Comparison of ENCODE assay signal across 8 cellular contexts in the genomic region with DNA sequence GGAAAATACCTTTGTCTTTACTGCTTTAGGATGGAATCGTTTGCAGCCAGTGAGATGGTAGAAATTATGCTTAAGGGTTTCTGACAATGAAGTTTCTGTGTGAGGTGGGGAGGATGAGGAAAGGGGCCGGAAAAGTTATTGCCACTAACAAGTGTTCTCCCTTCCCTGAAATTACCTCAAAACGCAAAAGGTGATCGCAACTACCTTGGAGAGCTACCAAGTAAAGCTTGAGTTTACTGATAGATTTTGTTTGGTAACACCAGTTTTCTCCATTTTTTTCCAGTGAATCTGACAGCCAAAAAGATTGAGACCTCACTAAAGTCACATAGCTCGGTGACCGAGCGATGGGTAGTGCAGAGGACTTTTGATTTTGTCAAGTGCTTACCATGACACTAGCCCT. TPM values are rescaled to one million over a fixed set of nuclear protein-coding genes. Genes with fewer than 3 reads are reported as not detected.
DNase-seq lines count a peak whose midpoint lies in the region; ATAC-seq and TF ChIP-seq lines count a peak whose summit lies in the region.

No MANE protein-coding gene starts in this region.

- H3K27me3 Mint-ChIP-seq in CD4-positive, alpha-beta memory T cell = no peaks in the 10 kb centered on the region
- no peaks in the 10 kb centered on the region for H3K27me3 Mint-ChIP-seq in IgD-negative memory B cell

- H3K27ac ChIP-seq in CD4-positive, alpha-beta memory T cell (ENCODE audit: low read depth, low read length) = no peak overlapping the region
- H3K27ac ChIP-seq in brain microvascular endothelial cell = no peak overlapping the region
- H3K27ac ChIP-seq in muscle layer of duodenum (ENCODE audit: low read length) = peak overlapping the region; percentile 32

- peak overlapping the region in 5 of 7 donors; percentile 76 to 93 (median 90) for H3K27ac Mint-ChIP-seq in CD4-positive, alpha-beta memory T cell
- H3K27ac Mint-ChIP-seq in IgD-negative memory B cell = peak overlapping the region in 2 of 3 donors; percentile 87

- TF ChIP-seq CTCF in brain microvascular endothelial cell (IDR thresholded peaks at IDR 0.05; ENCODE audit: low read depth, low read length, missing control alignments) = no peak

- peak overlapping the region in 1 of 2 donors; percentile 88 for H3K4me3 ChIP-seq in CD4-positive, alpha-beta memory T cell (ENCODE audit: low read length in 2 of 2)
- peak overlapping the region; percentile 75 for H3K4me3 ChIP-seq in brain microvascular endothelial cell (ENCODE audit: low read depth, low read length)
- H3K4me3 ChIP-seq in muscle layer of duodenum (ENCODE audit: low read depth in 1 of 2, low read length in 2 of 2) = peak overlapping the region; percentile 74 to 98

- CTCF ChIA-PET in CD4-positive, alpha-beta memory T cell (lab: Charles Lee; ENCODE audit: partially characterized antibody) = interaction anchor here (1.1 to 1.6 kb wide), 3 partner anchors 9 to 25 kb away, joined by 3 read pairs; no protein-coding TSS in a partner anchor

- H3K4me1 Mint-ChIP-seq in CD4-positive, alpha-beta memory T cell = peaks cover 16 to 48% (median 25%) of the 10 kb centered on the region in 4 donors
- H3K4me1 Mint-ChIP-seq in IgD-negative memory B cell = peaks cover 12 to 16% (median 13%) of the 10 kb centered on the region in 3 donors

- no peaks in the 10 kb centered on the region for H3K27me3 ChIP-seq in CD4-positive, alpha-beta memory T cell (ENCODE audit: insufficient read depth, low read length)
- no peaks in the 10 kb centered on the region for H3K27me3 ChIP-seq in brain microvascular endothelial cell (replicated peaks)
- no peaks in the 10 kb centered on the region for H3K27me3 ChIP-seq in muscle layer of duodenum (ENCODE audit: low read depth, low read length)

- POLR2A ChIA-PET in CD4-positive, alpha-beta memory T cell (lab: Charles Lee; ENCODE audit: partially characterized antibody) = interaction anchor here (1.0 to 3.6 kb wide), 4 partner anchors 14 to 1578 kb away, joined by 3 to 56 read pairs (median 3); a partner anchor contains a TSS

- no peaks in the 10 kb centered on the region for H3K9me3 Mint-ChIP-seq in CD4-positive, alpha-beta memory T cell
- H3K9me3 Mint-ChIP-seq in IgD-negative memory B cell = no peaks in the 10 kb centered on the region

- peaks cover 27% of the 10 kb centered on the region for H3K4me1 ChIP-seq in CD4-positive, alpha-beta memory T cell (ENCODE audit: insufficient read depth, low read length)
- peaks cover 7 to 22% of the 10 kb centered on the region in 2 donors for H3K4me1 ChIP-seq in muscle layer of duodenum (ENCODE audit: control insufficient read depth in 1 of 2, insufficient read depth in 2 of 2, low read length in 2 of 2)

- in situ Hi-C loops in brain microvascular endothelial cell (cut with HindIII; ENCODE audit: low pct_ligation_motif_present, low sequenced_read_pairs) = no loop called here

- H3K4me3 Mint-ChIP-seq in CD4-positive, alpha-beta memory T cell = peak overlapping the region; percentile 89 to 96 (median 92)
- H3K4me3 Mint-ChIP-seq in IgD-negative memory B cell = peak overlapping the region; percentile 87 to 96 (median 93)

- intact Hi-C loops in CD4-positive, alpha-beta memory T cell (cut with micrococcal nuclease) = no loop called here

- no peak for DNase-seq in CD4-positive, alpha-beta memory T cell
- DNase-seq in brain microvascular endothelial cell (no peak), anterior cingulate cortex (lab: John Stamatoyannopoulos, UW) (no peak), HK-2 (ENCODE audit: unreplicated experiment) (no peak), NCI-H82 (lab: John Stamatoyannopoulos, UW) (no peak)

- peaks cover 0 to 8% of the 10 kb centered on the region in 2 donors for H3K36me3 Mint-ChIP-seq in CD4-positive, alpha-beta memory T cell
- H3K36me3 Mint-ChIP-seq in IgD-negative memory B cell = no peaks in the 10 kb centered on the region

- H3K9me3 ChIP-seq in CD4-positive, alpha-beta memory T cell (ENCODE audit: control insufficient read depth in 1 of 2, low read length in 2 of 2) = no peaks in the 10 kb centered on the region
- no peaks in the 10 kb centered on the region for H3K9me3 ChIP-seq in muscle layer of duodenum (ENCODE audit: control insufficient read depth in 1 of 2, low read length in 2 of 2)

- no peaks in the 10 kb centered on the region for H3K36me3 ChIP-seq in CD4-positive, alpha-beta memory T cell (ENCODE audit: insufficient read depth, low read length)
- H3K36me3 ChIP-seq in brain microvascular endothelial cell (replicated peaks) = no peaks in the 10 kb centered on the region
- H3K36me3 ChIP-seq in muscle layer of duodenum (ENCODE audit: control insufficient read depth in 1 of 2, insufficient read depth in 2 of 2, low read length in 2 of 2) = peaks cover 0 to 7% of the 10 kb centered on the region in 2 donors

- ATAC-seq in GM21390 (IDR thresholded peaks at IDR 0.05; ENCODE audit: unreplicated experiment) = no peak

RNA-seq across cellular contexts. Expression of a gene that starts 1.5 kb away (rescaled TPM):
- total RNA-seq in CD4-positive, alpha-beta memory T cell = 1 to 10 TPM; 5.0 to 5.7 TPM
- 1 to 10 TPM; 4.4 to 6.1 TPM for polyA plus RNA-seq in CD4-positive, alpha-beta memory T cell
- 0.43 TPM for polyA plus RNA-seq in IgD-negative memory B cell

RNA-seq across cellular contexts. Expression of a gene that starts 42.1 kb away (rescaled TPM):
- 10 to 100 TPM; 16.0 to 17.7 TPM for total RNA-seq in CD4-positive, alpha-beta memory T cell
- 10 to 100 TPM; 17.4 to 18.7 TPM for polyA plus RNA-seq in CD4-positive, alpha-beta memory T cell
- polyA plus RNA-seq in IgD-negative memory B cell = 11.3 TPM

RNA-seq across cellular contexts. Expression of a gene that starts 42.1 kb away (rescaled TPM):
- 10 to 100 TPM; 16.2 to 17.0 TPM for total RNA-seq in CD4-positive, alpha-beta memory T cell
- polyA plus RNA-seq in CD4-positive, alpha-beta memory T cell = 1 to 10 TPM; 6.5 to 8.3 TPM
- 6.0 TPM for polyA plus RNA-seq in IgD-negative memory B cell

RNA-seq across cellular contexts. Expression of a gene that starts 42.4 kb away (rescaled TPM):
- total RNA-seq in CD4-positive, alpha-beta memory T cell = 1 to 10 TPM; 1.7 to 2.5 TPM
- 1 to 10 TPM in 1 of 2 donors, under 1 TPM in 1; 0.94 to 1.8 TPM for polyA plus RNA-seq in CD4-positive, alpha-beta memory T cell
- 1.1 TPM for polyA plus RNA-seq in IgD-negative memory B cell
